In genomic region chr1:94579876-94580294, GRCh38 we compare ENCODE assay signal across 12 cellular contexts. TPM values are rescaled to one million over a fixed set of nuclear protein-coding genes. Genes with fewer than 3 reads are reported as not detected.
A peak's percentile ranks its signal among the peaks of the same experiment; 100 is the strongest.
DNase-seq lines count a peak whose midpoint lies in the region; TF ChIP-seq lines count a peak whose summit lies in the region.
"Had no signal": no experiment of that assay in that cellular context is flagged by ENCODE, and none has a peak within 500 bp of the region (broad histone marks: within the 10 kb centered on the region; RNA-seq: fewer than 3 reads in every experiment).

No MANE protein-coding gene starts in this region.

- TF ChIP-seq CTCF in Caco-2 (IDR thresholded peaks at IDR 0.05; ENCODE audit: insufficient read depth in 1 of 2, low read depth in 1 of 2, low read length in 1 of 2, severe bottlenecking in 1 of 2, unreplicated experiment in 1 of 2) (no peak), endodermal cell (conservative IDR thresholded peaks at IDR 0.05) (no peak), nephron progenitor cell (IDR thresholded peaks at IDR 0.05) (no peak), GM10266 (IDR thresholded peaks at IDR 0.05; ENCODE audit: control insufficient read depth, insufficient read depth, low read depth, missing control alignments) (no peak)

- peaks cover 37% of the 10 kb centered on the region for H3K4me1 ChIP-seq in Caco-2
- peaks cover 15% of the 10 kb centered on the region for H3K4me1 ChIP-seq in endodermal cell (ENCODE audit: control insufficient read depth, insufficient read depth, low read length)
- H3K4me1 ChIP-seq: colonic mucosa had no signal

- H3K27ac Mint-ChIP-seq in Caco-2 (ENCODE audit: unreplicated experiment), result peak overlapping the region; percentile 87
- peak overlapping the region; percentile 89 for H3K27ac Mint-ChIP-seq in endodermal cell
- peak overlapping the region; percentile 47 for H3K27ac Mint-ChIP-seq in nephron progenitor cell
- no peak overlapping the region for H3K27ac Mint-ChIP-seq in T-helper 2 cell treated with Interferon-gamma antibody and Interleukin-4, amounts not matched to agents 5 μg/mL and 100 μg/mL, for 36 hours

- intact Hi-C loops in Caco-2 (cut with micrococcal nuclease; ENCODE audit: unreplicated experiment), result no loop called here

- H3K9me3 Mint-ChIP-seq in Caco-2 (ENCODE audit: unreplicated experiment) (peaks cover 36% of the 10 kb centered on the region), endodermal cell (peaks cover 63% of the 10 kb centered on the region), nephron progenitor cell (peaks cover 66% of the 10 kb centered on the region)
- H3K9me3 Mint-ChIP-seq in T-helper 2 cell treated with Interferon-gamma antibody and Interleukin-4, amounts not matched to agents 5 μg/mL and 100 μg/mL, for 36 hours, result peaks cover 12% of the 10 kb centered on the region

- no peak overlapping the region for H3K9ac ChIP-seq in endodermal cell (ENCODE audit: extremely low read depth, low read length, poor library complexity, severe bottlenecking)

- H3K27me3 ChIP-seq in Caco-2 (replicated peaks; ENCODE audit: control insufficient read depth, insufficient read depth, low read length), result no peaks in the 10 kb centered on the region
- no peaks in the 10 kb centered on the region for H3K27me3 ChIP-seq in endodermal cell (ENCODE audit: control insufficient read depth, insufficient read depth, low read length, poor library complexity, severe bottlenecking)
- H3K27me3 ChIP-seq: colonic mucosa had no signal

- H3K27me3 Mint-ChIP-seq in Caco-2 (ENCODE audit: insufficient read depth, unreplicated experiment) (no peaks in the 10 kb centered on the region), endodermal cell (ENCODE audit: insufficient read depth) (no peaks in the 10 kb centered on the region), nephron progenitor cell (ENCODE audit: low read depth, poor library complexity) (peaks cover 3% of the 10 kb centered on the region)
- peaks cover 18% of the 10 kb centered on the region for H3K27me3 Mint-ChIP-seq in T-helper 2 cell treated with Interferon-gamma antibody and Interleukin-4, amounts not matched to agents 5 μg/mL and 100 μg/mL, for 36 hours (ENCODE audit: low read depth)

- H3K36me3 ChIP-seq in Caco-2 (ENCODE audit: control insufficient read depth, insufficient read depth, low read length) (no peaks in the 10 kb centered on the region), endodermal cell (ENCODE audit: control insufficient read depth, insufficient read depth, low read length) (no peaks in the 10 kb centered on the region)
- H3K36me3 ChIP-seq: colonic mucosa had no signal

- H3K4me3 ChIP-seq in Caco-2 (ENCODE audit: low read depth, low read length) (no peak overlapping the region), endodermal cell (ENCODE audit: low read length) (no peak overlapping the region)
- H3K4me3 ChIP-seq: colonic mucosa had no signal

- H3K4me1 Mint-ChIP-seq in Caco-2 (ENCODE audit: low read depth, unreplicated experiment), result peaks cover 16% of the 10 kb centered on the region
- peaks cover 26% of the 10 kb centered on the region for H3K4me1 Mint-ChIP-seq in endodermal cell
- H3K4me1 Mint-ChIP-seq in nephron progenitor cell, result peaks cover 14% of the 10 kb centered on the region
- no peaks in the 10 kb centered on the region for H3K4me1 Mint-ChIP-seq in T-helper 2 cell treated with Interferon-gamma antibody and Interleukin-4, amounts not matched to agents 5 μg/mL and 100 μg/mL, for 36 hours (ENCODE audit: low read depth)

- H3K27ac ChIP-seq in endodermal cell (ENCODE audit: low read depth, low read length), result no peak overlapping the region
- H3K27ac ChIP-seq: colonic mucosa had no signal

- POLR2A ChIA-PET in Caco-2 (lab: Charles Lee), result no interaction called here

- peaks cover 5% of the 10 kb centered on the region; the same call in 1 of the 2 replicates for H3K9me3 ChIP-seq in Caco-2
- peaks cover 69% of the 10 kb centered on the region for H3K9me3 ChIP-seq in endodermal cell (ENCODE audit: control insufficient read depth, low read length)
- H3K9me3 ChIP-seq: colonic mucosa had no signal

- peaks cover 6% of the 10 kb centered on the region for H3K36me3 Mint-ChIP-seq in Caco-2 (ENCODE audit: insufficient read depth, unreplicated experiment)
- H3K36me3 Mint-ChIP-seq in endodermal cell (ENCODE audit: low read depth), result peaks cover 30% of the 10 kb centered on the region
- peaks cover 47% of the 10 kb centered on the region for H3K36me3 Mint-ChIP-seq in nephron progenitor cell (ENCODE audit: low read depth)
- no peaks in the 10 kb centered on the region for H3K36me3 Mint-ChIP-seq in T-helper 2 cell treated with Interferon-gamma antibody and Interleukin-4, amounts not matched to agents 5 μg/mL and 100 μg/mL, for 36 hours (ENCODE audit: low read depth)

- 74% methylated on average over 2 of the region's 2 CpGs; no CpG with 5 or more reads in 1 of the 2 experiments for WGBS in endodermal cell (ENCODE audit: insufficient coverage in 1 of 2, insufficient read length in 1 of 2), 2 experiments

- BruUV-seq in Caco-2 (replicated peaks; lab: Mats Ljungman, UMichigan), result no TSS peak

- CTCF ChIA-PET in Caco-2 (lab: Charles Lee), result no interaction called here

- H3K4me3 Mint-ChIP-seq in Caco-2 (ENCODE audit: unreplicated experiment) (no peak overlapping the region), endodermal cell (no peak overlapping the region), nephron progenitor cell (no peak overlapping the region)
- H3K4me3 Mint-ChIP-seq in T-helper 2 cell treated with Interferon-gamma antibody and Interleukin-4, amounts not matched to agents 5 μg/mL and 100 μg/mL, for 36 hours, result no peak overlapping the region

- peak; percentile 81 to 87 for DNase-seq in Caco-2
- DNase-seq in NCI-H226, result peak; percentile 98
- peak; percentile 81 for DNase-seq in endodermal cell
- no peak for DNase-seq in nephron progenitor cell
- DNase-seq in T-helper 2 cell treated with Interferon-gamma antibody and Interleukin-4, amounts not matched to agents 5 μg/mL and 100 μg/mL, for 36 hours (ENCODE audit: low spot score), result no peak
- DNase-seq in NCI-H187 treated with DMSO at 0.1 percent for 48 hours (lab: John Stamatoyannopoulos, UW), result no peak
- no peak for DNase-seq in GM10266 (ENCODE audit: extremely low spot score)
- no peak for DNase-seq in midbrain (lab: John Stamatoyannopoulos, UW)
- DNase-seq: activated CD4-positive, alpha-beta T cell treated with anti-CD3 and anti-CD28 coated beads, Interleukin-2, amount 50 U/mL, for 48 hours; colonic mucosa; DMS153; NCI-H446 treated with DMSO at 0.1 percent for 48 hours had no signal

RNA-seq across cellular contexts. Expression of gene F3, which starts 38.3 kb away (rescaled TPM):
- 21.7 and 28.5 TPM in 2 replicates for total RNA-seq in Caco-2 (2022)
- 10 to 100 TPM; 27.6 to 38.1 TPM for total RNA-seq in endodermal cell
- polyA plus RNA-seq in endodermal cell (2013, experiment 1 of 2), result 13.1 TPM
- 11.4 TPM for polyA plus RNA-seq in endodermal cell (2013, experiment 2 of 2)

Comparison
In these comparisons a context has a peak if more than half of its experiments do, and no peak if none do; other contexts are left out.
1. DNase-seq: peak in Caco-2 (2 of 2), NCI-H226 (single experiment) and endodermal cell (single experiment); none in nephron progenitor cell (single experiment), T-helper 2 cell treated with Interferon-gamma antibody and Interleukin-4, amounts not matched to agents 5 μg/mL and 100 μg/mL, for 36 hours (single experiment), NCI-H187 treated with DMSO at 0.1 percent for 48 hours (single experiment), GM10266 (single experiment) and midbrain (single experiment).